Comparison of ENCODE assay signal across 12 cellular contexts in genomic region chr10:124717358-124717757, GRCh38. TPM values are rescaled to one million over a fixed set of nuclear protein-coding genes. Genes with fewer than 3 reads are reported as not detected.
A peak's percentile ranks its signal among the peaks of the same experiment; 100 is the strongest.
DNase-seq lines count a peak whose midpoint lies in the region; ATAC-seq and TF ChIP-seq lines count a peak whose summit lies in the region.
"Had no signal": no experiment of that assay in that cellular context is flagged by ENCODE, and none has a peak within 500 bp of the region (broad histone marks: within the 10 kb centered on the region; RNA-seq: fewer than 3 reads in every experiment).

No MANE protein-coding gene starts in this region.

- no peak for TF ChIP-seq EP300 in tibial nerve (IDR thresholded peaks at IDR 0.05)

- TF ChIP-seq CTCF in tibial nerve (IDR thresholded peaks at IDR 0.05), result no peak

- H3K9me3 ChIP-seq in tibial nerve, result no peaks in the 10 kb centered on the region

- H3K4me1 Mint-ChIP-seq in activated T-helper 17 cell treated with anti-CD3 and anti-CD28 coated beads, Interleukin-2, amount 50 U/mL, for 72 hours, result peaks cover 68% of the 10 kb centered on the region
- peaks cover 78 to 99% (median 92%) of the 10 kb centered on the region in 3 donors for H3K4me1 Mint-ChIP-seq in naive B cell

- WGBS in tibial nerve, 2 donors, result 86% methylated on average over 5 of the region's 5 CpGs

- intact Hi-C loops in Right ventricle myocardium inferior (cut with DNase I) (no loop called here), cardiac septum (cut with DNase I) (no loop called here)

- H3K27ac ChIP-seq in tibial nerve, result peak overlapping the region; percentile 79 to 98 (median 90)
- H3K27ac ChIP-seq: foreskin keratinocyte had no signal

- no peak for TF ChIP-seq POLR2A in tibial nerve (IDR thresholded peaks at IDR 0.05)

- peak overlapping the region; percentile 87 for H3K4me3 Mint-ChIP-seq in activated T-helper 17 cell treated with anti-CD3 and anti-CD28 coated beads, Interleukin-2, amount 50 U/mL, for 72 hours
- H3K4me3 Mint-ChIP-seq in naive B cell, result peak overlapping the region in 7 of 8 donors; percentile 15 to 88 (median 65)
- H3K4me3 Mint-ChIP-seq: WTC11 had no signal

- no peaks in the 10 kb centered on the region for H3K27me3 ChIP-seq in tibial nerve
- H3K27me3 ChIP-seq: foreskin keratinocyte had no signal

- ATAC-seq in Right ventricle myocardium inferior, result no peak
- ATAC-seq in activated T-helper 17 cell treated with anti-CD3 and anti-CD28 coated beads, Interleukin-2, amount 50 U/mL, for 72 hours (replicated peaks), result no peak
- ATAC-seq in naive B cell (ENCODE audit: low read depth in 2 of 2), result no peak
- ATAC-seq in HG02678 (IDR thresholded peaks at IDR 0.05; ENCODE audit: unreplicated experiment), result no peak
- no peak for ATAC-seq in HG03135 (IDR thresholded peaks at IDR 0.05; ENCODE audit: unreplicated experiment)
- ATAC-seq: WTC11 had no signal

- DNase-seq in Right ventricle myocardium inferior (ENCODE audit: missing footprints) (peak; percentile 27), cardiac septum (ENCODE audit: low spot score) (no peak), naive B cell (no peak), tibial nerve (ENCODE audit: low spot score in 2 of 2) (no peak), HPDE6-E6E7 (ENCODE audit: extremely low spot score) (no peak)
- DNase-seq: activated naive CD8-positive, alpha-beta T cell treated with anti-CD3 and anti-CD28 coated beads, Interleukin-2, amount 10 ng/mL, durations not matched to agents 7 days and 5 days; NCI-H146 had no signal

- no peaks in the 10 kb centered on the region for H3K9me3 Mint-ChIP-seq in activated T-helper 17 cell treated with anti-CD3 and anti-CD28 coated beads, Interleukin-2, amount 50 U/mL, for 72 hours
- peaks cover 0 to 1% (median 0%) of the 10 kb centered on the region in 7 donors for H3K9me3 Mint-ChIP-seq in naive B cell
- H3K9me3 Mint-ChIP-seq: activated naive CD8-positive, alpha-beta T cell treated with anti-CD3 and anti-CD28 coated beads, Interleukin-2, amount 10 ng/mL, durations not matched to agents 7 days and 5 days; WTC11 had no signal

- H3K27ac Mint-ChIP-seq in activated T-helper 17 cell treated with anti-CD3 and anti-CD28 coated beads, Interleukin-2, amount 50 U/mL, for 72 hours, result peak overlapping the region; percentile 78
- peak overlapping the region; percentile 98 to 100 (median 99) for H3K27ac Mint-ChIP-seq in naive B cell
- H3K27ac Mint-ChIP-seq: WTC11 had no signal

- H3K36me3 ChIP-seq in tibial nerve, result no peaks in the 10 kb centered on the region

- H3K4me1 ChIP-seq in tibial nerve, result peaks cover 0 to 95% (median 82%) of the 10 kb centered on the region in 4 donors

- H3K27me3 Mint-ChIP-seq in activated T-helper 17 cell treated with anti-CD3 and anti-CD28 coated beads, Interleukin-2, amount 50 U/mL, for 72 hours, result no peaks in the 10 kb centered on the region
- no peaks in the 10 kb centered on the region for H3K27me3 Mint-ChIP-seq in naive B cell
- H3K27me3 Mint-ChIP-seq: activated naive CD8-positive, alpha-beta T cell treated with anti-CD3 and anti-CD28 coated beads, Interleukin-2, amount 10 ng/mL, durations not matched to agents 7 days and 5 days had no signal

- peaks cover 56% of the 10 kb centered on the region for H3K36me3 Mint-ChIP-seq in activated T-helper 17 cell treated with anti-CD3 and anti-CD28 coated beads, Interleukin-2, amount 50 U/mL, for 72 hours (ENCODE audit: low read depth)
- H3K36me3 Mint-ChIP-seq in naive B cell, result peaks cover 8 to 11% of the 10 kb centered on the region in 2 donors
- H3K36me3 Mint-ChIP-seq: WTC11 had no signal

- H3K4me3 ChIP-seq in tibial nerve, result no peak overlapping the region

RNA-seq across cellular contexts. Expression of gene FAM53B, which starts 26.8 kb away (rescaled TPM):
- 41.2 TPM for total RNA-seq in Right ventricle myocardium inferior
- total RNA-seq in cardiac septum, result 18.5 TPM
- total RNA-seq in activated T-helper 17 cell treated with anti-CD3 and anti-CD28 coated beads, Interleukin-2, amount 50 U/mL, for 72 hours, result 10 to 100 TPM; 21.7 to 36.8 TPM
- 100 to 1,000 TPM in 1 of 6 donors, 10 to 100 TPM in 5; 19.6 to 141 (median 31.5) TPM for polyA plus RNA-seq in naive B cell (ENCODE audit: low read depth in 6 of 6)
- total RNA-seq in tibial nerve, result 10 to 100 TPM; 60.8 to 84.8 (median 78.8) TPM
